10 cellular contexts compared by ENCODE assay signal in genomic region chr2:161138429-161138828, GRCh38. TPM values are rescaled to one million over a fixed set of nuclear protein-coding genes. Genes with fewer than 3 reads are reported as not detected.
A peak's percentile ranks its signal among the peaks of the same experiment; 100 is the strongest.
DNase-seq lines count a peak whose midpoint lies in the region; ATAC-seq and TF ChIP-seq lines count a peak whose summit lies in the region.
"Had no signal": no experiment of that assay in that cellular context is flagged by ENCODE, and none has a peak within 500 bp of the region (broad histone marks: within the 10 kb centered on the region; RNA-seq: fewer than 3 reads in every experiment).

No MANE protein-coding gene starts in this region.

- peak; percentile 27 for ATAC-seq in HG02798 (IDR thresholded peaks at IDR 0.05; ENCODE audit: poor library complexity, unreplicated experiment)
- ATAC-seq in HG03159 (IDR thresholded peaks at IDR 0.05; ENCODE audit: unreplicated experiment) = no peak
- ATAC-seq: left lobe of liver had no signal

- DNase-seq in osteocyte (ENCODE audit: extremely low spot score, unreplicated experiment) (no peak), NCI-H2227 treated with DMSO at 0.1 percent for 48 hours (lab: John Stamatoyannopoulos, UW) (no peak), SK-N-DZ (ENCODE audit: low spot score) (no peak), ecto neural progenitor cell (ENCODE audit: low spot score) (no peak)
- DNase-seq: cerebellar nuclear complex had no signal

- no peak for TF ChIP-seq CTCF in GM12875 (IDR thresholded peaks at IDR 0.05; ENCODE audit: borderline replicate concordance, insufficient read depth, low read depth, low read length)
- no peak for TF ChIP-seq CTCF in osteocyte (IDR thresholded peaks at IDR 0.05)

- H3K4me1 Mint-ChIP-seq in activated naive CD8-positive, alpha-beta T cell (ENCODE audit: low read depth) = peaks cover 69% of the 10 kb centered on the region
- H3K4me1 Mint-ChIP-seq in osteocyte (ENCODE audit: unreplicated experiment) = peaks cover 66% of the 10 kb centered on the region

- peaks cover 3% of the 10 kb centered on the region for H3K36me3 Mint-ChIP-seq in activated naive CD8-positive, alpha-beta T cell
- no peaks in the 10 kb centered on the region for H3K36me3 Mint-ChIP-seq in osteocyte (ENCODE audit: unreplicated experiment)

- peak overlapping the region; percentile 87 for H3K4me3 Mint-ChIP-seq in activated naive CD8-positive, alpha-beta T cell
- H3K4me3 Mint-ChIP-seq in osteocyte (ENCODE audit: unreplicated experiment) = peak overlapping the region; percentile 52

- no peaks in the 10 kb centered on the region for H3K27me3 Mint-ChIP-seq in activated naive CD8-positive, alpha-beta T cell
- no peaks in the 10 kb centered on the region for H3K27me3 Mint-ChIP-seq in osteocyte (ENCODE audit: unreplicated experiment)

- no peaks in the 10 kb centered on the region for H3K9me3 Mint-ChIP-seq in activated naive CD8-positive, alpha-beta T cell (ENCODE audit: low read depth)
- H3K9me3 Mint-ChIP-seq in osteocyte (ENCODE audit: unreplicated experiment) = no peaks in the 10 kb centered on the region

- peak overlapping the region; percentile 92 for H3K27ac Mint-ChIP-seq in activated naive CD8-positive, alpha-beta T cell
- H3K27ac Mint-ChIP-seq in osteocyte (ENCODE audit: unreplicated experiment) = peak overlapping the region; percentile 74

- peak overlapping the region; percentile 21 for H3K4me3 ChIP-seq in GM12875 (ENCODE audit: low read depth, low read length)

RNA-seq across cellular contexts. Expression of gene TANK, which starts 21.8 kb away (rescaled TPM):
- 66.4 and 73.8 TPM in 2 replicates for total RNA-seq in osteocyte
- 23.2 and 38.4 TPM in 2 replicates for polyA plus RNA-seq in SK-N-DZ (2014; cell fraction: cytosol; rRNA removed)
- polyA plus RNA-seq in SK-N-DZ (2014; cell fraction: nucleus; rRNA removed) = 37.0 and 37.2 TPM in 2 replicates
